ENCODE assay signal across 18 cellular contexts in the genomic region with DNA sequence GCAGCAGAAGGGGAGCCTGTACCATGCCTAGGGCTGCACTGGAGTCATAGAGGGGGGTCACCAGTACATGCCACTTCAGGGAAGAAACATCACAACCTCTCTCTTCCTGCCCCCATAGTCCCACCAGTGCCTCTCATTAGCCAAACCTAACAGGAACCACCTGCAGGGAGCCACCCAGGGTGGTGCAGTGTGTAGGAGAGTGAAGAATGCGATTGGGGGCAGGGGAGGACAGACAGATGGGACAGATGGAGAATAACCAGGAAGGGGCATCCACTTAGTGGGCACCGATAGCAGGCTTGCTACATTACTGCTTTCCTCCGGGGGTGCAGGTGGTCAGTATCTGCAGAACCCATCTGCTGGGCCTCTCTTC. TPM values are rescaled to one million over a fixed set of nuclear protein-coding genes. Genes with fewer than 3 reads are reported as not detected.
DNase-seq lines count a peak whose midpoint lies in the region; ATAC-seq, FAIRE-seq and TF ChIP-seq lines count a peak whose summit lies in the region.
"Had no signal": no experiment of that assay in that cellular context is flagged by ENCODE, and none has a peak within 500 bp of the region (broad histone marks: within the 10 kb centered on the region; RNA-seq: fewer than 3 reads in every experiment).

No MANE protein-coding gene starts in this region.

- ATAC-seq in GM12878 (peak; percentile 37), right lobe of liver (no peak), pancreas (no peak)
- ATAC-seq: activated CD8-positive, alpha-beta memory T cell treated with anti-CD3 and anti-CD28 coated beads, Interleukin-2, amount 10 ng/mL, durations not matched to agents 7 days and 5 days had no signal

- intact Hi-C loops in GM12878 (cut with micrococcal nuclease; ENCODE audit: unreplicated experiment) = no loop called here
- intact Hi-C loops in right lobe of liver (cut with DNase I) = loop anchor here (10.0 kb wide), 3 partner anchors 48 to 138 kb away; no protein-coding TSS in a partner anchor
- intact Hi-C loops in uterus (cut with DNase I; ENCODE audit: low total_unique reads) = no loop called here
- intact Hi-C loops in mammary epithelial cell (cut with micrococcal nuclease) = no loop called here
- intact Hi-C loops in pancreas (cut with DNase I) = no loop called here

- WGBS in GM12878 (ENCODE audit: insufficient coverage, insufficient replicate concordance, low lambda C conversion rate, missing lambda C conversion rate) = 38% methylated on average over 3 of the region's 3 CpGs
- 62% methylated on average over 2 of the region's 3 CpGs for WGBS in right lobe of liver (ENCODE audit: insufficient coverage, low coverage, low lambda C conversion rate, missing lambda C conversion rate)
- 93% methylated on average over 3 of the region's 3 CpGs for WGBS in mammary epithelial cell (ENCODE audit: low coverage, missing lambda C conversion rate)
- WGBS in pancreas, 2 donors = 82 to 87% methylated on average over 3 of the region's 3 CpGs

- no peak overlapping the region for H3K9ac ChIP-seq in HUES48 (ENCODE audit: low read depth, low read length)
- no peak overlapping the region for H3K9ac ChIP-seq in GM12878 (ENCODE audit: control insufficient read depth, insufficient read depth, low read length)
- peak overlapping the region in 1 of 5 donors; percentile 54 for H3K9ac ChIP-seq in subcutaneous abdominal adipose tissue (ENCODE audit: low read length in 5 of 5)
- H3K9ac ChIP-seq in mammary epithelial cell (ENCODE audit: insufficient read depth, low read length) = no peak overlapping the region

- dilution Hi-C loops in mammary epithelial cell (cut with HindIII; ENCODE audit: low sequenced_read_pairs) = no loop called here

- TF ChIP-seq POLR2A in GM12878 (IDR thresholded peaks at IDR 0.05; ENCODE audit: low read depth, low read length) = no peak
- no peak for TF ChIP-seq POLR2A in right lobe of liver (IDR thresholded peaks at IDR 0.05)
- no peak for TF ChIP-seq POLR2A in uterus (IDR thresholded peaks at IDR 0.05)

- H4K20me1 ChIP-seq in GM12878 (ENCODE audit: control insufficient read depth, insufficient read depth) (no peaks in the 10 kb centered on the region), mammary epithelial cell (ENCODE audit: insufficient read depth, low read length) (no peaks in the 10 kb centered on the region)

- SMC1A ChIA-PET in GM12878 (lab: Charles Lee; ENCODE audit: uncharacterized antibody, unreplicated experiment) = interaction anchor here (1.2 to 4.1 kb wide), 4 partner anchors 13 to 22 kb away, joined by 4 to 15 read pairs (median 8); no protein-coding TSS in a partner anchor

- H3K36me3 ChIP-seq in HUES48 (ENCODE audit: control insufficient read depth, insufficient read depth, low read length) (peaks cover 30% of the 10 kb centered on the region), GM12878 (ENCODE audit: control insufficient read depth in 2 of 2, insufficient read depth in 2 of 2, low read length in 1 of 2) (no peaks in the 10 kb centered on the region; a peak in 2 of 4 replicates), right lobe of liver (peaks cover 0 to 3% (median 0%) of the 10 kb centered on the region in 4 donors), subcutaneous abdominal adipose tissue (ENCODE audit: control insufficient read depth in 5 of 5, insufficient read depth in 5 of 5, low read length in 5 of 5) (peaks cover 0 to 3% (median 0%) of the 10 kb centered on the region in 5 donors), uterus (no peaks in the 10 kb centered on the region), mammary epithelial cell (ENCODE audit: insufficient read depth, low read length) (no peaks in the 10 kb centered on the region), pancreas (no peaks in the 10 kb centered on the region)

- H2AFZ ChIP-seq in GM12878 (ENCODE audit: control insufficient read depth, low read depth, low read length) = no peak overlapping the region; the same call in 1 of the 2 replicates
- H2AFZ ChIP-seq in mammary epithelial cell (ENCODE audit: low read depth, low read length) = no peak overlapping the region

- H3K4me2 ChIP-seq in GM12878 (ENCODE audit: control insufficient read depth, insufficient read depth) (0 out of 2 replicates have a peak overlapping the region, but pooled peaks have one; percentile 12), mammary epithelial cell (ENCODE audit: insufficient read depth, low read depth, low read length) (no peak overlapping the region)
- H3K4me2 ChIP-seq: smooth muscle cell had no signal

- H3K79me2 ChIP-seq in GM12878 (ENCODE audit: control insufficient read depth, insufficient read depth, low read length) (peaks cover 4% of the 10 kb centered on the region), mammary epithelial cell (ENCODE audit: insufficient read depth, low read length) (no peaks in the 10 kb centered on the region)

- no peak for FAIRE-seq in GM12878 (lab: Jason Lieb, UNC)
- FAIRE-seq in pancreas (lab: Jason Lieb, UNC) = no peak

- H3K4me3 ChIP-seq in HUES48 (ENCODE audit: low read depth, low read length) (no peak overlapping the region), GM12878 (no peak overlapping the region), right lobe of liver (no peak overlapping the region), subcutaneous abdominal adipose tissue (ENCODE audit: low read depth in 1 of 5, low read length in 5 of 5) (no peak overlapping the region), uterus (no peak overlapping the region), mammary epithelial cell (replicated peaks in 1 of 3; ENCODE audit: insufficient read depth in 1 of 3, low read depth in 2 of 3, low read length in 3 of 3) (no peak overlapping the region), pancreas (no peak overlapping the region)
- H3K4me3 ChIP-seq: K562, smooth muscle cell, testis had no signal

- H3K27me3 ChIP-seq in HUES48 (ENCODE audit: control insufficient read depth, insufficient read depth, low read length) (no peaks in the 10 kb centered on the region), GM12878 (replicated peaks in 1 of 2; ENCODE audit: control insufficient read depth in 2 of 2, insufficient read depth in 2 of 2, low read length in 1 of 2) (no peaks in the 10 kb centered on the region), right lobe of liver (no peaks in the 10 kb centered on the region), subcutaneous abdominal adipose tissue (ENCODE audit: control insufficient read depth in 5 of 5, insufficient read depth in 4 of 5, low read length in 5 of 5) (no peaks in the 10 kb centered on the region), uterus (no peaks in the 10 kb centered on the region), mammary epithelial cell (ENCODE audit: insufficient read depth, low read length) (no peaks in the 10 kb centered on the region), pancreas (no peaks in the 10 kb centered on the region)
- H3K27me3 ChIP-seq: testis had no signal

- BruUV-seq in GM12878 (replicated peaks; lab: Mats Ljungman, UMichigan) (no TSS peak), mammary epithelial cell (replicated peaks; lab: Mats Ljungman, UMichigan) (no TSS peak)

- H3K9me3 ChIP-seq in HUES48 (ENCODE audit: control insufficient read depth, insufficient read depth, low read length) (no peaks in the 10 kb centered on the region), GM12878 (replicated peaks; ENCODE audit: control insufficient read depth, insufficient read depth, low read length) (no peaks in the 10 kb centered on the region; the same call in 2 of the 3 replicates), right lobe of liver (no peaks in the 10 kb centered on the region), subcutaneous abdominal adipose tissue (ENCODE audit: control insufficient read depth in 5 of 5, low read length in 5 of 5) (no peaks in the 10 kb centered on the region), uterus (peaks cover 0 to 3% of the 10 kb centered on the region in 2 donors), mammary epithelial cell (replicated peaks; ENCODE audit: insufficient read depth, low read length) (no peaks in the 10 kb centered on the region), pancreas (no peaks in the 10 kb centered on the region)
- H3K9me3 ChIP-seq: testis had no signal

- in situ Hi-C loops in GM12878 (cut with MboI) = no loop called here
- in situ Hi-C loops in mammary epithelial cell (cut with MboI; ENCODE audit: low sequenced_read_pairs in 2 of 2) = no loop called here

- CTCF ChIA-PET in GM12878 (lab: Yijun Ruan, JAX) = no interaction called here
- CTCF ChIA-PET in mammary epithelial cell (lab: Charles Lee; ENCODE audit: low non-redundant PET) = no interaction called here
- CTCF ChIA-PET in GM10248 (lab: Yijun Ruan, JAX) = interaction anchor here (1.7 to 6.3 kb wide), 3 partner anchors 11 to 41 kb away, joined by 4 to 24 read pairs (median 9); no protein-coding TSS in a partner anchor

- TF ChIP-seq CTCF in GM12878 (IDR thresholded peaks at IDR 0.05 in 2 of 3, conservative IDR thresholded peaks at IDR 0.05 in 1 of 3; ENCODE audit: control insufficient read depth in 2 of 3, extremely low read depth in 1 of 3, insufficient read depth in 1 of 3, low read depth in 3 of 3, low read length in 3 of 3) (no peak), right lobe of liver (IDR thresholded peaks at IDR 0.05) (no peak), uterus (IDR thresholded peaks at IDR 0.05) (no peak), mammary epithelial cell (conservative IDR thresholded peaks at IDR 0.05 in 1 of 2, IDR thresholded peaks at IDR 0.05 in 1 of 2; ENCODE audit: extremely low read depth in 1 of 2, insufficient read depth in 1 of 2, low read depth in 1 of 2, low read length in 2 of 2) (no peak), pancreas (IDR thresholded peaks at IDR 0.05) (no peak), GM10248 (IDR thresholded peaks at IDR 0.05; ENCODE audit: control extremely low read depth, extremely low read depth, low read depth, missing control alignments) (no peak)

- H3K27ac ChIP-seq in HUES48 (ENCODE audit: low read depth, low read length) = peak overlapping the region; percentile 25
- no peak overlapping the region; the same call in 1 of the 2 replicates for H3K27ac ChIP-seq in GM12878 (ENCODE audit: control insufficient read depth, insufficient read depth)
- peak overlapping the region in 2 of 3 donors; percentile 19 for H3K27ac ChIP-seq in right lobe of liver
- peak overlapping the region; percentile 18 for H3K27ac ChIP-seq in subcutaneous abdominal adipose tissue (ENCODE audit: low read depth, low read length)
- no peak overlapping the region for H3K27ac ChIP-seq in uterus
- no peak overlapping the region for H3K27ac ChIP-seq in mammary epithelial cell (ENCODE audit: insufficient read depth, low read depth, low read length)
- H3K27ac ChIP-seq in pancreas = no peak overlapping the region
- H3K27ac ChIP-seq: testis, VCaP had no signal

- no peak for TF ChIP-seq RAD21 in GM12878 (IDR thresholded peaks at IDR 0.05; ENCODE audit: insufficient read depth, low read depth, low read length)

- POLR2A ChIA-PET in GM12878 (lab: Charles Lee) (interaction anchor here (0.6 to 1.2 kb wide), 2 partner anchors 14 to 55 kb away, joined by 3 to 6 read pairs; no protein-coding TSS in a partner anchor), GM10248 (lab: Yijun Ruan, JAX) (no interaction called here)

- RAD21 ChIA-PET in GM12878 (lab: Charles Lee; ENCODE audit: unreplicated experiment) = interaction anchor here (1.1 to 1.5 kb wide), 3 partner anchors 15 to 146 kb away, joined by 3 read pairs; partner anchors contain the start of gene DAPK1

- no peak for TF ChIP-seq EP300 in GM12878 (IDR thresholded peaks at IDR 0.05; ENCODE audit: borderline replicate concordance in 1 of 2, control insufficient read depth in 1 of 2, low read depth in 2 of 2, low read length in 2 of 2)

- H3K4me1 ChIP-seq in HUES48 (ENCODE audit: control insufficient read depth, insufficient read depth, low read length) (peaks cover 38% of the 10 kb centered on the region), GM12878 (ENCODE audit: control insufficient read depth, insufficient read depth, low read length) (peaks cover 44% of the 10 kb centered on the region), right lobe of liver (peaks cover 0 to 32% (median 13%) of the 10 kb centered on the region in 4 donors), subcutaneous abdominal adipose tissue (ENCODE audit: control insufficient read depth in 5 of 5, insufficient read depth in 5 of 5, low read length in 5 of 5) (peaks cover 12 to 57% (median 44%) of the 10 kb centered on the region in 5 donors), uterus (peaks cover 0 to 6% of the 10 kb centered on the region in 2 donors), mammary epithelial cell (ENCODE audit: insufficient read depth, low read length) (no peaks in the 10 kb centered on the region), pancreas (peaks cover 0 to 13% (median 0%) of the 10 kb centered on the region in 3 donors)

- no peak for DNase-seq in GM12878 (ENCODE audit: low read depth, low spot score)
- DNase-seq in right lobe of liver = no peak
- DNase-seq in uterus = no peak
- no peak for DNase-seq in mammary epithelial cell
- no peak for DNase-seq in pancreas
- DNase-seq in GM10248 (ENCODE audit: extremely low spot score) = no peak
- DNase-seq: activated CD4-positive, alpha-beta T cell treated with anti-CD3 and anti-CD28 coated beads, Interleukin-2, amount 10 ng/mL, durations not matched to agents 7 days and 5 days; activated CD8-positive, alpha-beta memory T cell treated with anti-CD3 and anti-CD28 coated beads, Interleukin-2, amount 10 ng/mL, durations not matched to agents 7 days and 5 days; activated naive CD4-positive, alpha-beta T cell treated with anti-CD3 and anti-CD28 coated beads, Interleukin-2, amount 50 U/mL, for 16 hours; CD4-positive, alpha-beta T cell; NCI-H1694 treated with DMSO at 0.1 percent for 48 hours; NCI-H748 treated with DMSO at 0.1 percent for 48 hours had no signal

RNA-seq across cellular contexts. Expression of gene DAPK1, which starts 19.2 kb away (rescaled TPM):
- total RNA-seq in GM12878 (2013; cell fraction: nucleolus; rRNA removed) = 289 and 314 TPM in 2 replicates
- 54.7 and 57.5 TPM in 2 replicates for total RNA-seq in GM12878 (2014; rRNA removed)
- 44.1 and 46.1 TPM in 2 replicates for total RNA-seq in GM12878 (2014; rRNA removed; fragmentation: Illumina TruSeq; extraction: Trizol)
- total RNA-seq in GM12878 (2021) = 94.7 and 96.7 TPM in 2 replicates
- 14.1 TPM for polyA plus RNA-seq in GM12878 (2011; ENCODE audit: low read depth)
- polyA plus RNA-seq in GM12878 (2011; rRNA removed) = 31.4 and 41.3 TPM in 2 replicates
- polyA plus RNA-seq in GM12878 (2011; cell fraction: cytosol; rRNA removed) = 22.3 and 23.6 TPM in 2 replicates
- 127 and 131 TPM in 2 replicates for polyA plus RNA-seq in GM12878 (2011; cell fraction: nucleus; rRNA removed)
- polyA plus RNA-seq in GM12878 (2012) = 24.5 and 32.2 TPM in 2 replicates
- 43.6 and 48.4 TPM in 2 replicates for polyA plus RNA-seq in GM12878 (2014; fragmentation: Illumina TruSeq; extraction: Trizol)
- polyA plus RNA-seq in GM12878 (2014; fragmentation: Nextera tagmentation; extraction: Ambion mirVana) = 10 to 100 TPM in 1 of 2 experiments, 1 to 10 TPM in 1; 8.2 to 10.4 TPM
- 48.2 and 56.5 TPM in 2 replicates for polyA plus RNA-seq in GM12878 (2014; rRNA removed)
- 10 to 100 TPM; 55.5 to 56.0 TPM for polyA plus RNA-seq in GM12878 (2016; fragmentation: Nextera tagmentation; extraction: Ambion mirVana)
- polyA minus RNA-seq in GM12878 (2011; rRNA and poly(A)+ RNA removed) = 88.0 and 110 TPM in 2 replicates
- polyA minus RNA-seq in GM12878 (2011; cell fraction: cytosol; rRNA and poly(A)+ RNA removed) = 13.4 and 14.3 TPM in 2 replicates
- polyA minus RNA-seq in GM12878 (2011; cell fraction: nucleus; rRNA and poly(A)+ RNA removed) = 88.4 and 117 TPM in 2 replicates
- 10 to 100 TPM; 17.4 to 55.0 (median 33.9) TPM for total RNA-seq in right lobe of liver
- 10 to 100 TPM; 19.1 to 44.8 (median 40.4) TPM for total RNA-seq in uterus
- total RNA-seq in mammary epithelial cell = 10 to 100 TPM; 17.1 to 33.3 TPM
- polyA plus RNA-seq in mammary epithelial cell = 3.7 TPM
- polyA minus RNA-seq in mammary epithelial cell = 18.0 TPM
- 10 to 100 TPM; 43.1 to 98.7 (median 48.9) TPM for total RNA-seq in pancreas
- 10 to 100 TPM; 29.1 to 31.8 TPM for polyA plus RNA-seq in pancreas

Comparison
In these comparisons a context has a peak if more than half of its experiments do, and no peak if none do; other contexts are left out.
1. H3K27ac ChIP-seq: peak in HUES48 (single experiment), right lobe of liver (2 of 3) and subcutaneous abdominal adipose tissue (single experiment); none in GM12878 (single experiment), uterus (0 of 2), mammary epithelial cell (single experiment) and pancreas (0 of 4).
2. intact Hi-C loops: an anchor here in right lobe of liver (10.0 kb wide); none called in GM12878, uterus, mammary epithelial cell and pancreas.